8 cellular contexts compared by ENCODE assay signal in genomic region chr12:57216931-57217871, GRCh38. TPM values are rescaled to one million over a fixed set of nuclear protein-coding genes. Genes with fewer than 3 reads are reported as not detected.
A peak's percentile ranks its signal among the peaks of the same experiment; 100 is the strongest.
DNase-seq lines count a peak whose midpoint lies in the region; TF ChIP-seq lines count a peak whose summit lies in the region.

No MANE protein-coding gene starts in this region.

- H3K4me1 ChIP-seq in SJCRH30, result peaks cover 39% of the 10 kb centered on the region

- no peak for TF ChIP-seq CTCF in epithelial cell of esophagus (IDR thresholded peaks at IDR 0.05; ENCODE audit: insufficient read depth, low read depth, low read length, missing control alignments)

- intact Hi-C loops in posterior vena cava (cut with DNase I), result no loop called here

- H3K36me3 ChIP-seq in SJCRH30, result no peaks in the 10 kb centered on the region

- H3K4me3 ChIP-seq in SJCRH30 (peak overlapping the region; percentile 70), epithelial cell of esophagus (ENCODE audit: low read length) (peak overlapping the region; percentile 43), skeletal muscle cell (ENCODE audit: low read depth, low read length) (peak overlapping the region; percentile 60)

- H3K27me3 ChIP-seq in SJCRH30, result peaks cover 16% of the 10 kb centered on the region

- peak; percentile 57 for DNase-seq in activated T-cell treated with anti-CD3 and anti-CD28 coated beads, Interleukin-2, amount 50 U/mL, for 1 hour
- DNase-seq in activated T-cell treated with anti-CD3 and anti-CD28 coated beads for 4 hours (no peak), SJCRH30 (peak; percentile 89 to 94), epithelial cell of esophagus (ENCODE audit: low read depth) (no peak), skeletal muscle cell (ENCODE audit: low read depth) (no peak), posterior vena cava (ENCODE audit: low spot score) (no peak), SK-N-DZ (ENCODE audit: low spot score) (no peak), SKM-1 treated with dmso at 0.1 percent for 144 hours (lab: John Stamatoyannopoulos, UW; ENCODE audit: unreplicated experiment) (no peak)

- H3K9me3 ChIP-seq in SJCRH30 (replicated peaks), result no peaks in the 10 kb centered on the region

- no peak overlapping the region for H3K27ac ChIP-seq in SJCRH30

RNA-seq across cellular contexts. Expression of gene NXPH4, which starts 0.6 kb away (rescaled TPM):
- 91.1 and 92.7 TPM in 2 replicates for total RNA-seq in SJCRH30 (2014; rRNA removed; shearing (Covaris generic))
- total RNA-seq in posterior vena cava, result under 1 TPM; 0.24 to 0.79 TPM
- polyA plus RNA-seq in SK-N-DZ (2014; cell fraction: cytosol; rRNA removed), result 2.2 and 2.4 TPM in 2 replicates
- 0.12 and 2.3 TPM in 2 replicates for polyA plus RNA-seq in SK-N-DZ (2014; cell fraction: nucleus; rRNA removed)

RNA-seq across cellular contexts. Expression of gene SHMT2, which starts 12.3 kb away (rescaled TPM):
- total RNA-seq in SJCRH30 (2014; rRNA removed; shearing (Covaris generic)), result 1,504 and 1,712 TPM in 2 replicates
- total RNA-seq in posterior vena cava, result 10 to 100 TPM; 53.2 to 53.7 TPM
- polyA plus RNA-seq in SK-N-DZ (2014; cell fraction: cytosol; rRNA removed), result 426 and 435 TPM in 2 replicates
- 221 and 320 TPM in 2 replicates for polyA plus RNA-seq in SK-N-DZ (2014; cell fraction: nucleus; rRNA removed)

RNA-seq across cellular contexts. Expression of gene STAC3, which starts 33.8 kb away (rescaled TPM):
- 1,199 and 1,339 TPM in 2 replicates for total RNA-seq in SJCRH30 (2014; rRNA removed; shearing (Covaris generic))
- 1 to 10 TPM; 1.2 to 2.8 TPM for total RNA-seq in posterior vena cava
- 0.37 and 1.2 TPM in 2 replicates for polyA plus RNA-seq in SK-N-DZ (2014; cell fraction: cytosol; rRNA removed)
- polyA plus RNA-seq in SK-N-DZ (2014; cell fraction: nucleus; rRNA removed), result 8.8 and 10.9 TPM in 2 replicates

Comparison
In these comparisons a context has a peak if more than half of its experiments do, and no peak if none do; other contexts are left out.
1. DNase-seq: peak in activated T-cell treated with anti-CD3 and anti-CD28 coated beads, Interleukin-2, amount 50 U/mL, for 1 hour (single experiment) and SJCRH30 (2 of 2); none in activated T-cell treated with anti-CD3 and anti-CD28 coated beads for 4 hours (single experiment), epithelial cell of esophagus (single experiment), skeletal muscle cell (single experiment), posterior vena cava (single experiment), SK-N-DZ (single experiment) and SKM-1 treated with dmso at 0.1 percent for 144 hours (single experiment).
2. RNA of gene NXPH4, which starts 0.6 kb away (total RNA-seq): 91.1 to 92.7 TPM in SJCRH30; 0.24 to 0.79 TPM in posterior vena cava; every median in the first group is over 10 times any median in the second.
3. RNA of gene SHMT2, which starts 12.3 kb away (total RNA-seq): 1,504 to 1,712 TPM in SJCRH30; 53.2 to 53.7 TPM in posterior vena cava; every median in the first group is over 10 times any median in the second.
4. RNA of gene STAC3, which starts 33.8 kb away (total RNA-seq): 1,199 to 1,339 TPM in SJCRH30; 1.2 to 2.8 TPM in posterior vena cava; every median in the first group is over 100 times any median in the second.
5. Peak in every context shown above with its lines, with median percentiles within 50 percentile points of each other: H3K4me3 ChIP-seq.